Comparison of ENCODE assay signal across 7 cellular contexts in the genomic region with DNA sequence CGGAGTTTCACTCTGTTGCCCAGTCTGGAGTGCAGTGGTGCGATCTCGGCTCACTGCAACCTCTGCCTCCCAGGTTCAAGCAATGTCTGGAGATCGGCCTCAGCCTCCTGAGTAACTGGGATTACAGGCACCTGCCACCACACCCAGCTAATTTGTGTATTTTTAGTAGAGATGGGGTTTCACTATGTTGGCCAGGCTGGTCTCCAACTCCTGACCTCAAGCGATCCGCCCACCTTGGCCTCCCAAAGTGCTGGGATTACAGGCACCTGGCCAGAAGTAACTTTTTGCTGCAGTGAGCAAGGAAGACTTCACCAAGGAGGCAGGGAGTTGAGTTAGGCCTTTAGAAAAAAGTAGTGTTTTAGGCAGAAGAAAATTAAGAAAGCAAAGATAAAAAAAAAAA. TPM values are rescaled to one million over a fixed set of nuclear protein-coding genes. Genes with fewer than 3 reads are reported as not detected.
DNase-seq lines count a peak whose midpoint lies in the region; ATAC-seq and TF ChIP-seq lines count a peak whose summit lies in the region.
"Not testable (repeated sequence)": the region's sequence is repeated elsewhere in the genome, so short reads cannot be mapped to it uniquely, and the experiment has no call there.

No MANE protein-coding gene starts in this region.

- TF ChIP-seq EP300 in gastroesophageal sphincter (IDR thresholded peaks at IDR 0.05), result not testable (repeated sequence)

- H3K36me3 Mint-ChIP-seq in GM23338 (ENCODE audit: low read depth), result peaks cover 20% of the 10 kb centered on the region
- H3K36me3 Mint-ChIP-seq in activated T-cell treated with anti-CD3 and anti-CD28 coated beads, Interleukin-2, amount 50 U/mL, for 24 hours (ENCODE audit: low read depth), result peaks cover 69% of the 10 kb centered on the region

- H3K9ac ChIP-seq in PC-3 (ENCODE audit: low read length) (peak overlapping the region; percentile 98; the same call in 1 of the 2 replicates), skeletal muscle tissue (ENCODE audit: low read depth in 1 of 3, low read length in 3 of 3) (peak overlapping the region in 2 of 3 donors; percentile 20 to 99)
- H3K9ac ChIP-seq in mammary epithelial cell (ENCODE audit: insufficient read depth, low read length), result not testable (repeated sequence)

- H3K27ac Mint-ChIP-seq in GM23338, result not testable (repeated sequence)
- H3K27ac Mint-ChIP-seq in activated T-cell treated with anti-CD3 and anti-CD28 coated beads, Interleukin-2, amount 50 U/mL, for 24 hours, result peak overlapping the region; percentile 83

- H3K4me2 ChIP-seq in GM23338 (peak overlapping the region; percentile 97), PC-3 (ENCODE audit: low read length) (peak overlapping the region; percentile 86), mammary epithelial cell (ENCODE audit: insufficient read depth, low read depth, low read length) (peak overlapping the region; percentile 89)

- H3K4me1 ChIP-seq in GM23338 (ENCODE audit: insufficient read depth), result peaks cover 55% of the 10 kb centered on the region
- H3K4me1 ChIP-seq in PC-3 (ENCODE audit: insufficient read depth, low read length), result not testable (repeated sequence)
- peaks cover 11% of the 10 kb centered on the region for H3K4me1 ChIP-seq in mammary epithelial cell (ENCODE audit: insufficient read depth, low read length)
- H3K4me1 ChIP-seq in gastroesophageal sphincter, result peaks cover 0 to 73% (median 43%) of the 10 kb centered on the region in 3 donors
- peaks cover 26 to 42% (median 33%) of the 10 kb centered on the region in 3 donors for H3K4me1 ChIP-seq in skeletal muscle tissue (ENCODE audit: control insufficient read depth in 3 of 3, insufficient read depth in 3 of 3, low read length in 3 of 3)

- not testable (repeated sequence) for TF ChIP-seq POLR2A in gastroesophageal sphincter (IDR thresholded peaks at IDR 0.05)

- BruUV-seq in PC-3 (replicated peaks; lab: Mats Ljungman, UMichigan); mammary epithelial cell (replicated peaks; lab: Mats Ljungman, UMichigan): not testable (repeated sequence)

- H3K4me1 Mint-ChIP-seq in GM23338, result peaks cover 41% of the 10 kb centered on the region
- H3K4me1 Mint-ChIP-seq in activated T-cell treated with anti-CD3 and anti-CD28 coated beads, Interleukin-2, amount 50 U/mL, for 24 hours (ENCODE audit: low read depth), result peaks cover 69% of the 10 kb centered on the region

- intact Hi-C loops in PC-3 (cut with micrococcal nuclease) (loop anchor here (2.0 kb wide), 1 partner anchor 49 kb away; no protein-coding TSS in a partner anchor), mammary epithelial cell (cut with micrococcal nuclease) (loop anchor here (2.0 to 10.0 kb wide), 3 partner anchors 21 to 823 kb away; no protein-coding TSS in a partner anchor)

- POLR2A ChIA-PET in PC-3 (lab: Charles Lee; ENCODE audit: unreplicated experiment), result not testable (repeated sequence)

- not testable (repeated sequence) for H3K9me3 Mint-ChIP-seq in GM23338; activated T-cell treated with anti-CD3 and anti-CD28 coated beads, Interleukin-2, amount 50 U/mL, for 24 hours

- not testable (repeated sequence) for H3F3A ChIP-seq in GM23338 (replicated peaks; ENCODE audit: low read depth); PC-3 (ENCODE audit: low read length, unreplicated experiment)

- in situ Hi-C loops in mammary epithelial cell (cut with MboI; ENCODE audit: low sequenced_read_pairs in 2 of 2), result loop anchor here in 1 of 2 donors (10.0 kb wide), 1 partner anchor 117 kb away; no protein-coding TSS in a partner anchor

- H4K20me1 ChIP-seq in GM23338 (replicated peaks; ENCODE audit: insufficient read depth), result peaks cover 76% of the 10 kb centered on the region
- peaks cover 75% of the 10 kb centered on the region for H4K20me1 ChIP-seq in PC-3 (ENCODE audit: low read length)
- peaks cover 10% of the 10 kb centered on the region for H4K20me1 ChIP-seq in mammary epithelial cell (ENCODE audit: insufficient read depth, low read length)

- not testable (repeated sequence) for DNase-seq in GM23338 (ENCODE audit: low spot score); activated T-cell treated with anti-CD3 and anti-CD28 coated beads, Interleukin-2, amount 50 U/mL, for 24 hours; mammary epithelial cell
- DNase-seq in PC-3 (peak; percentile 11), myocyte (ENCODE audit: low read depth) (peak; percentile 13)

- CTCF ChIA-PET in PC-3 (lab: Charles Lee); mammary epithelial cell (lab: Charles Lee; ENCODE audit: low non-redundant PET): not testable (repeated sequence)

- H3K4me3 ChIP-seq in GM23338, result peak overlapping the region; percentile 95
- peak overlapping the region; percentile 100 for H3K4me3 ChIP-seq in PC-3 (ENCODE audit: low read length)
- peak overlapping the region; percentile 66 to 93 (median 92) for H3K4me3 ChIP-seq in mammary epithelial cell (replicated peaks in 1 of 3; ENCODE audit: insufficient read depth in 1 of 3, low read depth in 2 of 3, low read length in 3 of 3)
- H3K4me3 ChIP-seq in gastroesophageal sphincter, result peak overlapping the region; percentile 2 to 96
- H3K4me3 ChIP-seq in skeletal muscle tissue (ENCODE audit: low read length in 3 of 3), result peak overlapping the region; percentile 9 to 97 (median 41)

- H3K9me2 ChIP-seq in GM23338 (ENCODE audit: insufficient read depth); PC-3 (replicated peaks; ENCODE audit: low read length): not testable (repeated sequence)

- H3K36me3 ChIP-seq in GM23338 (ENCODE audit: insufficient read depth); PC-3 (ENCODE audit: low read depth, low read length); mammary epithelial cell (ENCODE audit: insufficient read depth, low read length); gastroesophageal sphincter; skeletal muscle tissue (ENCODE audit: control insufficient read depth in 3 of 3, insufficient read depth in 3 of 3, low read length in 3 of 3): not testable (repeated sequence)

- not testable (repeated sequence) for H3K27ac ChIP-seq in GM23338 (ENCODE audit: low read depth); PC-3 (ENCODE audit: low read length); skeletal muscle tissue (ENCODE audit: low read depth, low read length)
- H3K27ac ChIP-seq in mammary epithelial cell (ENCODE audit: insufficient read depth, low read depth, low read length) (peak overlapping the region; percentile 76), gastroesophageal sphincter (peak overlapping the region in 3 of 4 donors; percentile 18 to 100 (median 100))

- not testable (repeated sequence) for H3K9me3 ChIP-seq in PC-3 (ENCODE audit: low read length); mammary epithelial cell (replicated peaks; ENCODE audit: insufficient read depth, low read length); gastroesophageal sphincter; skeletal muscle tissue (ENCODE audit: control insufficient read depth in 3 of 3, low read length in 3 of 3)

- peak overlapping the region; percentile 99 for H3K4me3 Mint-ChIP-seq in GM23338
- peak overlapping the region; percentile 93 for H3K4me3 Mint-ChIP-seq in activated T-cell treated with anti-CD3 and anti-CD28 coated beads, Interleukin-2, amount 50 U/mL, for 24 hours

- not testable (repeated sequence) for H2AFZ ChIP-seq in GM23338; PC-3 (ENCODE audit: low read length); mammary epithelial cell (ENCODE audit: low read depth, low read length)

- dilution Hi-C loops in mammary epithelial cell (cut with HindIII; ENCODE audit: low sequenced_read_pairs), result loop anchor here (5.0 kb wide), 2 partner anchors 50 to 60 kb away; partner anchors contain the start of gene PCCB

- not testable (repeated sequence) for TF ChIP-seq CTCF in GM23338 (conservative IDR thresholded peaks at IDR 0.05; ENCODE audit: low read depth in 2 of 2); PC-3 (conservative IDR thresholded peaks at IDR 0.05; ENCODE audit: low read depth, low read length); mammary epithelial cell (conservative IDR thresholded peaks at IDR 0.05 in 1 of 2, IDR thresholded peaks at IDR 0.05 in 1 of 2; ENCODE audit: extremely low read depth in 1 of 2, insufficient read depth in 1 of 2, low read depth in 1 of 2, low read length in 2 of 2); gastroesophageal sphincter (IDR thresholded peaks at IDR 0.05)

- not testable (repeated sequence) for ATAC-seq in GM23338, PC-3, gastroesophageal sphincter

- not testable (repeated sequence) for H3K27me3 ChIP-seq in GM23338 (ENCODE audit: insufficient read depth); PC-3 (ENCODE audit: low read length); mammary epithelial cell (ENCODE audit: insufficient read depth, low read length); gastroesophageal sphincter; skeletal muscle tissue (ENCODE audit: control insufficient read depth in 3 of 3, insufficient read depth in 3 of 3, low read length in 3 of 3)

- peaks cover 13% of the 10 kb centered on the region for H3K27me3 Mint-ChIP-seq in GM23338 (ENCODE audit: insufficient read depth, low read depth, poor library complexity)
- H3K27me3 Mint-ChIP-seq in activated T-cell treated with anti-CD3 and anti-CD28 coated beads, Interleukin-2, amount 50 U/mL, for 24 hours, result not testable (repeated sequence)

- H3K79me2 ChIP-seq in GM23338 (replicated peaks; ENCODE audit: insufficient read depth) (peaks cover 81% of the 10 kb centered on the region), PC-3 (ENCODE audit: low read length) (peaks cover 88% of the 10 kb centered on the region), mammary epithelial cell (ENCODE audit: insufficient read depth, low read length) (peaks cover 89% of the 10 kb centered on the region)

- WGBS in mammary epithelial cell (ENCODE audit: low coverage, missing lambda C conversion rate), result 13% methylated on average over 6 of the region's 6 CpGs
- 12 to 19% methylated on average over 4 of the region's 6 CpGs for WGBS in gastroesophageal sphincter (ENCODE audit: low coverage in 1 of 2), 2 donors

RNA-seq across cellular contexts. Expression of gene MSL2, which starts 3.9 kb away (rescaled TPM):
- total RNA-seq in GM23338 (2014; rRNA removed; shearing (Covaris generic)), result 39.1 and 50.6 TPM in 2 replicates
- polyA plus RNA-seq in GM23338 (2016; fragmentation: Nextera tagmentation; extraction: Ambion mirVana) (6.7 and 7.5 TPM in 2 replicates), mammary epithelial cell (9.3 TPM)
- total RNA-seq in PC-3 (2014; rRNA removed) (7.9 and 22.2 TPM in 2 replicates), mammary epithelial cell (10 to 100 TPM; 15.2 to 20.7 TPM), gastroesophageal sphincter (10 to 100 TPM; 18.2 to 34.3 (median 27.8) TPM), myocyte (14.4 and 19.9 TPM in 2 replicates), skeletal muscle tissue (16.2 TPM)
- polyA minus RNA-seq in mammary epithelial cell, result 37.2 TPM
- 6.6 TPM for polyA plus RNA-seq in myocyte (2012)

RNA-seq across cellular contexts. Expression of gene PCCB, which starts 57.9 kb away (rescaled TPM):
- total RNA-seq in GM23338 (2014; rRNA removed; shearing (Covaris generic)), result 69.5 and 76.8 TPM in 2 replicates
- polyA plus RNA-seq in GM23338 (2016; fragmentation: Nextera tagmentation; extraction: Ambion mirVana) (40.9 and 42.7 TPM in 2 replicates), mammary epithelial cell (46.3 TPM)
- total RNA-seq in PC-3 (2014; rRNA removed) (53.5 and 58.2 TPM in 2 replicates), mammary epithelial cell (10 to 100 TPM; 29.7 to 35.5 TPM), gastroesophageal sphincter (10 to 100 TPM; 23.7 to 42.8 (median 31.3) TPM), myocyte (104 and 110 TPM in 2 replicates), skeletal muscle tissue (34.4 TPM)
- 82.4 TPM for polyA minus RNA-seq in mammary epithelial cell
- 42.6 TPM for polyA plus RNA-seq in myocyte (2012)

Comparison
In these comparisons a context has a peak if more than half of its experiments do, and no peak if none do; other contexts are left out.
1. H3K4me3 ChIP-seq: peak in every context shown above with its lines; median percentile 100 in PC-3; 95 in GM23338; 92 in mammary epithelial cell; 49 in gastroesophageal sphincter; 41 in skeletal muscle tissue.